Comparison of ENCODE assay signal across 8 cellular contexts in genomic region chr21:44871576-44872265, GRCh38. TPM values are rescaled to one million over a fixed set of nuclear protein-coding genes. Genes with fewer than 3 reads are reported as not detected.
A peak's percentile ranks its signal among the peaks of the same experiment; 100 is the strongest.
DNase-seq lines count a peak whose midpoint lies in the region; ATAC-seq, FAIRE-seq and TF ChIP-seq lines count a peak whose summit lies in the region.

No MANE protein-coding gene starts in this region.

- H3K4me2 ChIP-seq in K562 (ENCODE audit: insufficient read depth, low read length): peak overlapping the region; percentile 85

- POLR2A ChIA-PET in K562 (lab: Yijun Ruan, JAX): interaction anchor here (0.6 to 1.6 kb wide), 6 partner anchors 16 to 411 kb away, joined by 3 to 7 read pairs (median 3); no protein-coding TSS in a partner anchor

- peaks cover 68% of the 10 kb centered on the region for H3K79me2 ChIP-seq in K562 (ENCODE audit: control insufficient read depth, insufficient read depth, low read length)

- in situ Hi-C loops in Caki2 (cut with HindIII; ENCODE audit: low pct_unique_long_range_greater_than_20kb, low sequenced_read_pairs) (no loop called here), K562 (cut with MboI) (no loop called here)

- peak; percentile 40 for DNase-seq in Caki2 (ENCODE audit: low read depth)
- peak; percentile 46 for DNase-seq in MV-4-11 (lab: John Stamatoyannopoulos, UW)
- DNase-seq in K562 (ENCODE audit: extremely low read depth in 1 of 4, low spot score in 3 of 4): peak in 1 of 4 experiments; percentile 50
- DNase-seq in immature natural killer cell: no peak
- peak; percentile 75 for DNase-seq in small intestine
- DNase-seq in activated effector memory CD4-positive, alpha-beta T cell treated with Interleukin-2 at 50 U/mL for 16 hours: no peak
- no peak for DNase-seq in NCI-H2171 treated with DMSO at 0.1 percent for 48 hours (lab: John Stamatoyannopoulos, UW)

- no peak overlapping the region for H2AFZ ChIP-seq in K562 (ENCODE audit: low read depth, low read length)

- TF ChIP-seq CTCF in K562 (IDR thresholded peaks at IDR 0.05 in 2 of 3, conservative IDR thresholded peaks at IDR 0.05 in 1 of 3; ENCODE audit: insufficient read depth in 2 of 3, low read depth in 1 of 3, low read length in 3 of 3): no peak

- CTCF ChIA-PET in K562 (lab: Yijun Ruan, JAX; ENCODE audit: low intra/inter-chr PET ratio): no interaction called here

- peaks cover 23% of the 10 kb centered on the region for H3K9me1 ChIP-seq in K562 (ENCODE audit: control insufficient read depth, insufficient read depth, low read length)

- no peak for TF ChIP-seq EP300 in K562 (IDR thresholded peaks at IDR 0.05; ENCODE audit: low read length)

- H4K20me1 ChIP-seq in K562 (replicated peaks; ENCODE audit: control insufficient read depth, insufficient read depth, low read length): peaks cover 48% of the 10 kb centered on the region

- BruUV-seq in K562 (replicated peaks; lab: Mats Ljungman, UMichigan): no TSS peak

- no peak for TF ChIP-seq POLR2A in K562 (conservative IDR thresholded peaks at IDR 0.05)

- H3K27ac ChIP-seq in K562 (ENCODE audit: extremely low read depth, low read depth, low read length) (peak overlapping the region; percentile 64; the same call in 2 of the 3 replicates), small intestine (ENCODE audit: low read depth in 1 of 2, low read length in 1 of 2) (peak overlapping the region; percentile 74 to 85)

- ATAC-seq in K562: no peak
- no peak for ATAC-seq in GM18858 (IDR thresholded peaks at IDR 0.05; ENCODE audit: unreplicated experiment)

- peak overlapping the region; percentile 74 to 94 (median 92) for H3K27ac Mint-ChIP-seq in immature natural killer cell

- no peak for TF ChIP-seq RAD21 in K562 (CRISPR knock-in tag; conservative IDR thresholded peaks at IDR 0.05 in 1 of 2, IDR thresholded peaks at IDR 0.05 in 1 of 2)

- WGBS in K562 (ENCODE audit: insufficient coverage, low coverage, missing lambda C conversion rate): 16% methylated on average over 14 of the region's 14 CpGs
- WGBS in small intestine, 3 donors: 26 to 32% (median 29%) methylated on average over 14 of the region's 14 CpGs

- H3K9me3 ChIP-seq in K562 (replicated peaks; ENCODE audit: control insufficient read depth, insufficient read depth, low read depth, low read length) (no peaks in the 10 kb centered on the region), small intestine (ENCODE audit: control insufficient read depth, low read depth) (no peaks in the 10 kb centered on the region)

- peak overlapping the region; percentile 12 to 66; a peak in 3 of 4 replicates for H3K9ac ChIP-seq in K562 (ENCODE audit: insufficient read depth in 1 of 2, low read depth in 2 of 2, low read length in 2 of 2)

- peaks cover 77 to 86% of the 10 kb centered on the region in 2 donors for H3K4me1 Mint-ChIP-seq in immature natural killer cell

- peak overlapping the region; percentile 67 for H3K4me3 ChIP-seq in K562
- peak overlapping the region in 1 of 2 donors; percentile 87 for H3K4me3 ChIP-seq in small intestine (ENCODE audit: low read depth in 1 of 2, low read length in 2 of 2)

- H3K27me3 Mint-ChIP-seq in immature natural killer cell (ENCODE audit: low read depth in 3 of 3): peaks cover 15 to 27% (median 20%) of the 10 kb centered on the region in 3 donors

- H3K9me3 Mint-ChIP-seq in immature natural killer cell: no peaks in the 10 kb centered on the region

- peak overlapping the region; percentile 94 to 99 (median 95) for H3K4me3 Mint-ChIP-seq in immature natural killer cell

- H3K36me3 Mint-ChIP-seq in immature natural killer cell: peaks cover 0 to 4% (median 0%) of the 10 kb centered on the region in 3 donors

- FAIRE-seq in K562 (lab: Jason Lieb, UNC) (no peak), small intestine (lab: Jason Lieb, UNC) (no peak)

- intact Hi-C loops in K562 (cut with micrococcal nuclease): no loop called here

- H3K27me3 ChIP-seq in K562 (ENCODE audit: control insufficient read depth in 2 of 2, insufficient read depth in 2 of 2, low read length in 2 of 2) (no peaks in the 10 kb centered on the region), small intestine (ENCODE audit: control insufficient read depth in 2 of 2, insufficient read depth in 2 of 2, low read length in 2 of 2) (no peaks in the 10 kb centered on the region)

- H3K4me1 ChIP-seq in K562 (replicated peaks in 1 of 2; ENCODE audit: control insufficient read depth in 2 of 2, insufficient read depth in 2 of 2, low read length in 2 of 2) (peaks cover 49 to 62% of the 10 kb centered on the region in 2 experiments), small intestine (ENCODE audit: control insufficient read depth in 2 of 2, insufficient read depth in 1 of 2, low read depth in 1 of 2, low read length in 1 of 2) (peaks cover 9 to 18% of the 10 kb centered on the region in 2 donors)

- H3K36me3 ChIP-seq in K562 (ENCODE audit: control insufficient read depth, insufficient read depth, low read length) (peaks cover 10% of the 10 kb centered on the region; the same call in 2 of the 3 replicates), small intestine (ENCODE audit: control insufficient read depth in 2 of 2, insufficient read depth in 2 of 2, low read length in 2 of 2) (peaks cover 0 to under 1% of the 10 kb centered on the region in 2 donors)

RNA-seq across cellular contexts. Expression of gene PTTG1IP, which starts 1.8 kb away (rescaled TPM):
- total RNA-seq in Caki2 (2014; rRNA removed; shearing (Covaris generic); ENCODE audit: low replicate concordance): 423 and 427 TPM in 2 replicates
- 109 and 139 TPM in 2 replicates for total RNA-seq in K562 (2011; cell fraction: chromatin; rRNA removed; ENCODE audit: low replicate concordance)
- total RNA-seq in K562 (2011; cell fraction: nucleolus; rRNA removed): 131 and 151 TPM in 2 replicates
- total RNA-seq in K562 (2011; cell fraction: nucleoplasm; rRNA removed): 146 and 174 TPM in 2 replicates
- 85.4 and 97.6 TPM in 2 replicates for total RNA-seq in K562 (2014; rRNA removed)
- total RNA-seq in K562 (2014; rRNA removed; fragmentation: Illumina TruSeq; extraction: Trizol): 65.7 and 66.2 TPM in 2 replicates
- 92.9 and 98.7 TPM in 2 replicates for total RNA-seq in K562 (2015; rRNA removed; fragmentation: Illumina TruSeq; extraction: Trizol)
- 99.3 and 99.5 TPM in 2 replicates for total RNA-seq in K562 (2021)
- 92.4 and 138 TPM in 2 replicates for polyA plus RNA-seq in K562 (2011; rRNA removed)
- polyA plus RNA-seq in K562 (2011; cell fraction: cytosol; rRNA removed): 79.9 and 115 TPM in 2 replicates
- 69.1 and 123 TPM in 2 replicates for polyA plus RNA-seq in K562 (2011; cell fraction: nucleus; rRNA removed)
- polyA plus RNA-seq in K562 (2012): 77.4 and 167 TPM in 2 replicates
- polyA plus RNA-seq in K562 (2014; fragmentation: Illumina TruSeq; extraction: Trizol): 77.0 and 77.8 TPM in 2 replicates
- 1 to 10 TPM; 5.0 to 9.2 TPM for polyA plus RNA-seq in K562 (2014; fragmentation: Nextera tagmentation; extraction: Ambion mirVana)
- polyA plus RNA-seq in K562 (2014; rRNA removed): 82.4 and 86.9 TPM in 2 replicates
- polyA minus RNA-seq in K562 (2011; rRNA and poly(A)+ RNA removed): 54.1 and 70.2 TPM in 2 replicates
- 69.1 and 114 TPM in 2 replicates for polyA minus RNA-seq in K562 (2011; cell fraction: cytosol; rRNA and poly(A)+ RNA removed)
- polyA minus RNA-seq in K562 (2011; cell fraction: nucleus; rRNA and poly(A)+ RNA removed): 17.4 and 40.2 TPM in 2 replicates
- polyA plus RNA-seq in immature natural killer cell: 100 to 1,000 TPM in 1 of 3 donors, 10 to 100 TPM in 2; 67.7 to 103 (median 92.9) TPM
- 100 to 1,000 TPM; 116 to 128 (median 128) TPM for polyA plus RNA-seq in small intestine

RNA-seq across cellular contexts. Expression of gene ITGB2, which starts 49.0 kb away (rescaled TPM):
- 11.9 and 12.5 TPM in 2 replicates for total RNA-seq in Caki2 (2014; rRNA removed; shearing (Covaris generic); ENCODE audit: low replicate concordance)
- 0.69 and 1.4 TPM in 2 replicates for total RNA-seq in K562 (2011; cell fraction: chromatin; rRNA removed; ENCODE audit: low replicate concordance)
- 1.0 and 1.3 TPM in 2 replicates for total RNA-seq in K562 (2011; cell fraction: nucleolus; rRNA removed)
- 0.23 and 0.29 TPM in 2 replicates for total RNA-seq in K562 (2011; cell fraction: nucleoplasm; rRNA removed)
- total RNA-seq in K562 (2014; rRNA removed): 0.78 and 1.0 TPM in 2 replicates
- total RNA-seq in K562 (2014; rRNA removed; fragmentation: Illumina TruSeq; extraction: Trizol): 0.07 and 0.22 TPM in 2 replicates
- total RNA-seq in K562 (2015; rRNA removed; fragmentation: Illumina TruSeq; extraction: Trizol): 0.49 and 0.51 TPM in 2 replicates
- 1.2 and 1.3 TPM in 2 replicates for total RNA-seq in K562 (2021)
- polyA plus RNA-seq in K562 (2011; rRNA removed): 0.20 and 1.6 TPM in 2 replicates
- polyA plus RNA-seq in K562 (2011; cell fraction: cytosol; rRNA removed): 0.33 and 1.3 TPM in 2 replicates
- 2.0 and 3.1 TPM in 2 replicates for polyA plus RNA-seq in K562 (2011; cell fraction: nucleus; rRNA removed)
- polyA plus RNA-seq in K562 (2012): 0.77 and 5.1 TPM in 2 replicates
- 0.24 and 0.25 TPM in 2 replicates for polyA plus RNA-seq in K562 (2014; fragmentation: Illumina TruSeq; extraction: Trizol)
- polyA plus RNA-seq in K562 (2014; fragmentation: Nextera tagmentation; extraction: Ambion mirVana): not detected
- 0.57 and 0.60 TPM in 2 replicates for polyA plus RNA-seq in K562 (2014; rRNA removed)
- polyA minus RNA-seq in K562 (2011; rRNA and poly(A)+ RNA removed): 0.04 and 0.57 TPM in 2 replicates
- 1.0 and 4.8 TPM in 2 replicates for polyA minus RNA-seq in K562 (2011; cell fraction: cytosol; rRNA and poly(A)+ RNA removed)
- polyA minus RNA-seq in K562 (2011; cell fraction: nucleus; rRNA and poly(A)+ RNA removed): 0.27 and 1.8 TPM in 2 replicates
- polyA plus RNA-seq in immature natural killer cell: 1,000 to 10,000 TPM; 1,416 to 2,161 (median 1,452) TPM
- polyA plus RNA-seq in small intestine: 10 to 100 TPM in 2 of 3 donors, 1 to 10 TPM in 1; 4.5 to 16.4 (median 15.4) TPM

RNA-seq across cellular contexts. Expression of gene SUMO3, which starts 53.9 kb away (rescaled TPM):
- total RNA-seq in Caki2 (2014; rRNA removed; shearing (Covaris generic); ENCODE audit: low replicate concordance): 128 and 131 TPM in 2 replicates
- total RNA-seq in K562 (2011; cell fraction: chromatin; rRNA removed; ENCODE audit: low replicate concordance): 32.4 and 33.2 TPM in 2 replicates
- 27.5 and 32.6 TPM in 2 replicates for total RNA-seq in K562 (2011; cell fraction: nucleolus; rRNA removed)
- total RNA-seq in K562 (2011; cell fraction: nucleoplasm; rRNA removed): 42.5 and 55.7 TPM in 2 replicates
- total RNA-seq in K562 (2014; rRNA removed) (95.2 and 118 TPM in 2 replicates), K562 (2014; rRNA removed; fragmentation: Illumina TruSeq; extraction: Trizol) (101 TPM in 2 replicates), K562 (2015; rRNA removed; fragmentation: Illumina TruSeq; extraction: Trizol) (111 and 113 TPM in 2 replicates), K562 (2021) (120 TPM in 2 replicates)
- polyA plus RNA-seq in K562 (2011; rRNA removed) (110 and 128 TPM in 2 replicates), K562 (2014; fragmentation: Illumina TruSeq; extraction: Trizol) (142 and 144 TPM in 2 replicates), K562 (2014; fragmentation: Nextera tagmentation; extraction: Ambion mirVana) (10 to 100 TPM; 13.9 to 21.6 TPM), K562 (2014; rRNA removed) (143 and 146 TPM in 2 replicates), immature natural killer cell (10 to 100 TPM; 85.2 to 95.7 (median 87.4) TPM), small intestine (10 to 100 TPM; 70.8 to 78.6 (median 76.0) TPM)
- 132 and 183 TPM in 2 replicates for polyA plus RNA-seq in K562 (2011; cell fraction: cytosol; rRNA removed)
- polyA plus RNA-seq in K562 (2011; cell fraction: nucleus; rRNA removed): 41.4 and 52.1 TPM in 2 replicates
- polyA plus RNA-seq in K562 (2012): 95.3 and 142 TPM in 2 replicates
- 105 and 120 TPM in 2 replicates for polyA minus RNA-seq in K562 (2011; rRNA and poly(A)+ RNA removed)
- polyA minus RNA-seq in K562 (2011; cell fraction: cytosol; rRNA and poly(A)+ RNA removed): 70.3 and 71.5 TPM in 2 replicates
- 18.8 and 32.3 TPM in 2 replicates for polyA minus RNA-seq in K562 (2011; cell fraction: nucleus; rRNA and poly(A)+ RNA removed)

Comparison
In these comparisons a context has a peak if more than half of its experiments do, and no peak if none do; other contexts are left out.
1. DNase-seq: peak in Caki2 (single experiment), MV-4-11 (single experiment) and small intestine (single experiment); none in immature natural killer cell (0 of 3), activated effector memory CD4-positive, alpha-beta T cell treated with Interleukin-2 at 50 U/mL for 16 hours (single experiment) and NCI-H2171 treated with DMSO at 0.1 percent for 48 hours (single experiment).
2. RNA of gene ITGB2, which starts 49.0 kb away (polyA plus RNA-seq): 1,416 to 2,161 TPM in immature natural killer cell; 4.5 to 16.4 TPM in small intestine and 0.20 to 5.1 TPM in K562; every median in the first group is over 10 times any median in the second.